ENCODE assay signal across 8 cellular contexts in genomic region chr22:21000215-21000986, GRCh38. TPM values are rescaled to one million over a fixed set of nuclear protein-coding genes. Genes with fewer than 3 reads are reported as not detected.
DNase-seq lines count a peak whose midpoint lies in the region; ATAC-seq lines count a peak whose summit lies in the region.

No MANE protein-coding gene starts in this region.

- peaks cover 14% of the 10 kb centered on the region for H3K36me3 ChIP-seq in iPS-15b (ENCODE audit: control insufficient read depth, insufficient read depth, low read length)
- H3K36me3 ChIP-seq in subcutaneous abdominal adipose tissue (ENCODE audit: control insufficient read depth in 5 of 5, insufficient read depth in 5 of 5, low read length in 5 of 5): peaks cover 0 to 47% (median 42%) of the 10 kb centered on the region in 5 donors

- H3K9me3 Mint-ChIP-seq in activated CD4-positive, alpha-beta memory T cell treated with anti-CD3 and anti-CD28 coated beads for 36 hours: no peaks in the 10 kb centered on the region

- H3K4me3 Mint-ChIP-seq in activated CD4-positive, alpha-beta memory T cell treated with anti-CD3 and anti-CD28 coated beads for 36 hours: peak overlapping the region; percentile 94

- no peaks in the 10 kb centered on the region for H3K9me3 ChIP-seq in iPS-15b (ENCODE audit: control insufficient read depth, insufficient read depth, low read length)
- H3K9me3 ChIP-seq in subcutaneous abdominal adipose tissue (ENCODE audit: control insufficient read depth in 5 of 5, low read length in 5 of 5): no peaks in the 10 kb centered on the region

- DNase-seq in NCI-H748 (lab: John Stamatoyannopoulos, UW; ENCODE audit: unreplicated experiment) (peak; percentile 30), NCI-H748 treated with DMSO at 0.1 percent for 48 hours (lab: John Stamatoyannopoulos, UW) (no peak), D341Med (ENCODE audit: low spot score) (no peak)
- DNase-seq in activated CD4-positive, alpha-beta memory T cell treated with anti-CD3 and anti-CD28 coated beads for 36 hours: no peak
- DNase-seq in stimulated activated CD4-positive, alpha-beta T cell treated with anti-CD3 and anti-CD28 coated beads, Interleukin-4, amount 100 ng/mL, for 24 hours: no peak

- H3K27ac Mint-ChIP-seq in activated CD4-positive, alpha-beta memory T cell treated with anti-CD3 and anti-CD28 coated beads for 36 hours: peak overlapping the region; percentile 97

- intact Hi-C loops in activated CD4-positive, alpha-beta memory T cell treated with anti-CD3 and anti-CD28 coated beads for 36 hours (cut with micrococcal nuclease): loop anchor here (5.0 kb wide), 1 partner anchor 582 kb away; no protein-coding TSS in a partner anchor

- POLR2A ChIA-PET in activated CD4-positive, alpha-beta memory T cell treated with anti-CD3 and anti-CD28 coated beads for 36 hours (lab: Charles Lee): interaction anchor here (0.6 to 1.6 kb wide), 6 partner anchors 9 to 20 kb away, joined by 3 to 7 read pairs (median 4); partner anchors contain the start of gene LZTR1

- H3K27me3 Mint-ChIP-seq in activated CD4-positive, alpha-beta memory T cell treated with anti-CD3 and anti-CD28 coated beads for 36 hours: no peaks in the 10 kb centered on the region

- peaks cover 10% of the 10 kb centered on the region for H3K36me3 Mint-ChIP-seq in activated CD4-positive, alpha-beta memory T cell treated with anti-CD3 and anti-CD28 coated beads for 36 hours

- H3K9ac ChIP-seq in iPS-15b (ENCODE audit: low read depth, low read length) (peak overlapping the region; percentile 83), subcutaneous abdominal adipose tissue (ENCODE audit: low read length in 5 of 5) (peak overlapping the region; percentile 56 to 92 (median 91))

- no peak for ATAC-seq in HG02870 (IDR thresholded peaks at IDR 0.05; ENCODE audit: unreplicated experiment)

- H3K4me1 Mint-ChIP-seq in activated CD4-positive, alpha-beta memory T cell treated with anti-CD3 and anti-CD28 coated beads for 36 hours (ENCODE audit: low read depth): peaks cover 21% of the 10 kb centered on the region

- H3K27me3 ChIP-seq in iPS-15b (ENCODE audit: control insufficient read depth, insufficient read depth, low read length) (no peaks in the 10 kb centered on the region), subcutaneous abdominal adipose tissue (ENCODE audit: control insufficient read depth in 5 of 5, insufficient read depth in 4 of 5, low read length in 5 of 5) (no peaks in the 10 kb centered on the region)

- CTCF ChIA-PET in activated CD4-positive, alpha-beta memory T cell treated with anti-CD3 and anti-CD28 coated beads for 36 hours (lab: Charles Lee): interaction anchor here (0.7 to 1.9 kb wide), 3 partner anchors 39 to 115 kb away, joined by 3 to 6 read pairs (median 4); no protein-coding TSS in a partner anchor

- H3K4me3 ChIP-seq in iPS-15b (ENCODE audit: low read depth, low read length) (peak overlapping the region; percentile 85), subcutaneous abdominal adipose tissue (ENCODE audit: low read depth in 1 of 5, low read length in 5 of 5) (peak overlapping the region; percentile 64 to 88 (median 81))

- H3K4me1 ChIP-seq in iPS-15b (ENCODE audit: control insufficient read depth, insufficient read depth, low read length) (peaks cover 3% of the 10 kb centered on the region), subcutaneous abdominal adipose tissue (ENCODE audit: control insufficient read depth in 5 of 5, insufficient read depth in 5 of 5, low read length in 5 of 5) (peaks cover 10 to 39% (median 35%) of the 10 kb centered on the region in 5 donors)

- peak overlapping the region; percentile 95 for H3K27ac ChIP-seq in subcutaneous abdominal adipose tissue (ENCODE audit: low read depth, low read length)

RNA-seq across cellular contexts. Expression of gene THAP7, which starts 1.5 kb away (rescaled TPM):
- 10 to 100 TPM; 22.1 to 26.8 TPM for total RNA-seq in activated CD4-positive, alpha-beta memory T cell treated with anti-CD3 and anti-CD28 coated beads for 36 hours

RNA-seq across cellular contexts. Expression of gene P2RX6, which starts 14.6 kb away (rescaled TPM):
- not detected for total RNA-seq in activated CD4-positive, alpha-beta memory T cell treated with anti-CD3 and anti-CD28 coated beads for 36 hours

RNA-seq across cellular contexts. Expression of gene LZTR1, which starts 18.3 kb away (rescaled TPM):
- total RNA-seq in activated CD4-positive, alpha-beta memory T cell treated with anti-CD3 and anti-CD28 coated beads for 36 hours: 10 to 100 TPM; 39.3 to 43.4 TPM

RNA-seq across cellular contexts. Expression of gene SLC7A4, which starts 32.0 kb away (rescaled TPM):
- total RNA-seq in activated CD4-positive, alpha-beta memory T cell treated with anti-CD3 and anti-CD28 coated beads for 36 hours: not detected

RNA-seq across cellular contexts. Expression of gene AIFM3, which starts 33.3 kb away (rescaled TPM):
- total RNA-seq in activated CD4-positive, alpha-beta memory T cell treated with anti-CD3 and anti-CD28 coated beads for 36 hours: not detected
